ENCODE assay signal across 10 cellular contexts in genomic region chr3:181694805-181695660, GRCh38. TPM values are rescaled to one million over a fixed set of nuclear protein-coding genes. Genes with fewer than 3 reads are reported as not detected.
DNase-seq lines count a peak whose midpoint lies in the region; ATAC-seq, FAIRE-seq and TF ChIP-seq lines count a peak whose summit lies in the region.
"Had no signal": no experiment of that assay in that cellular context is flagged by ENCODE, and none has a peak within 500 bp of the region (broad histone marks: within the 10 kb centered on the region; RNA-seq: fewer than 3 reads in every experiment).

No MANE protein-coding gene starts in this region.

- no peak overlapping the region for H3K27ac Mint-ChIP-seq in mesothelial cell of epicardium

- no peaks in the 10 kb centered on the region for H3K36me3 ChIP-seq in K562 (ENCODE audit: control insufficient read depth, insufficient read depth, low read length)
- H3K36me3 ChIP-seq: SJSA1 had no signal

- no peaks in the 10 kb centered on the region for H3K9me3 ChIP-seq in K562 (replicated peaks; ENCODE audit: control insufficient read depth, insufficient read depth, low read depth, low read length)
- no peaks in the 10 kb centered on the region for H3K9me3 ChIP-seq in iPS-18c (ENCODE audit: control insufficient read depth, insufficient read depth, low read length)
- H3K9me3 ChIP-seq: SJSA1 had no signal

- H3K4me1 ChIP-seq in K562 (replicated peaks in 1 of 2; ENCODE audit: control insufficient read depth in 2 of 2, insufficient read depth in 2 of 2, low read length in 2 of 2): peaks cover 0 to 13% of the 10 kb centered on the region in 2 experiments; a peak in 2 of 5 replicates

- intact Hi-C loops in K562 (cut with micrococcal nuclease): no loop called here

- FAIRE-seq in K562 (lab: Jason Lieb, UNC): no peak
- FAIRE-seq: colon had no signal

- no peaks in the 10 kb centered on the region for H4K20me1 ChIP-seq in K562 (replicated peaks; ENCODE audit: control insufficient read depth, insufficient read depth, low read length)

- peak; percentile 93 for ATAC-seq in K562
- ATAC-seq in HG02885 (IDR thresholded peaks at IDR 0.05; ENCODE audit: poor library complexity, unreplicated experiment): no peak

- CTCF ChIA-PET in K562 (lab: Yijun Ruan, JAX; ENCODE audit: low intra/inter-chr PET ratio): no interaction called here

- TF ChIP-seq CTCF in K562 (IDR thresholded peaks at IDR 0.05 in 2 of 3, conservative IDR thresholded peaks at IDR 0.05 in 1 of 3; ENCODE audit: insufficient read depth in 2 of 3, low read depth in 1 of 3, low read length in 3 of 3) (peak in 1 of 3 experiments; percentile 27; a peak in 1 of 6 replicates), mesothelial cell of epicardium (IDR thresholded peaks at IDR 0.05; ENCODE audit: unreplicated experiment) (no peak)

- DNase-seq in ELF-1 (ENCODE audit: low read depth, low spot score) (peak; percentile 84), K562 (ENCODE audit: extremely low read depth in 1 of 4, low spot score in 3 of 4) (peak in 1 of 4 experiments; percentile 18), retina (peak; percentile 84), NCI-H2029 (lab: John Stamatoyannopoulos, UW) (no peak), 8988T (no peak), mesothelial cell of epicardium (ENCODE audit: low spot score in 2 of 2, unreplicated experiment in 2 of 2) (no peak)

- no peak for TF ChIP-seq RAD21 in K562 (CRISPR knock-in tag; conservative IDR thresholded peaks at IDR 0.05 in 1 of 2, IDR thresholded peaks at IDR 0.05 in 1 of 2)

- H3K27me3 ChIP-seq in K562 (ENCODE audit: control insufficient read depth in 2 of 2, insufficient read depth in 2 of 2, low read length in 2 of 2): peaks cover 0 to 15% of the 10 kb centered on the region in 2 experiments; a peak in 3 of 5 replicates
- H3K27me3 ChIP-seq: SJSA1 had no signal

- peak overlapping the region in 1 of 2 experiments; percentile 26; a peak in 1 of 4 replicates for H3K9ac ChIP-seq in K562 (ENCODE audit: insufficient read depth in 1 of 2, low read depth in 2 of 2, low read length in 2 of 2)

- H3K4me2 ChIP-seq in K562 (ENCODE audit: insufficient read depth, low read length): peak overlapping the region; percentile 41

- no peaks in the 10 kb centered on the region for H3K4me1 Mint-ChIP-seq in mesothelial cell of epicardium

- no peaks in the 10 kb centered on the region for H3K9me3 Mint-ChIP-seq in mesothelial cell of epicardium

- TF ChIP-seq EP300 in K562 (IDR thresholded peaks at IDR 0.05; ENCODE audit: low read length): no peak

- no peak overlapping the region for H3K4me3 ChIP-seq in K562
- peak overlapping the region; percentile 51; the same call in 1 of the 2 replicates for H3K4me3 ChIP-seq in iPS-18c (ENCODE audit: insufficient read depth, low read depth, low read length)
- H3K4me3 ChIP-seq: SJSA1 had no signal

- WGBS in K562 (ENCODE audit: insufficient coverage, low coverage, missing lambda C conversion rate): 3% methylated on average over 44 of the region's 53 CpGs

- in situ Hi-C loops in K562 (cut with MboI): no loop called here

- H3K36me3 Mint-ChIP-seq in mesothelial cell of epicardium: no peaks in the 10 kb centered on the region

- peak overlapping the region; percentile 44 for H2AFZ ChIP-seq in K562 (ENCODE audit: low read depth, low read length)

- no peak overlapping the region for H3K27ac ChIP-seq in K562 (ENCODE audit: extremely low read depth, low read depth, low read length)
- H3K27ac ChIP-seq: SJSA1 had no signal

- H3K27me3 Mint-ChIP-seq in mesothelial cell of epicardium (ENCODE audit: low read depth): peaks cover 55% of the 10 kb centered on the region

- BruUV-seq in K562 (replicated peaks; lab: Mats Ljungman, UMichigan): no TSS peak

- no peaks in the 10 kb centered on the region for H3K9me1 ChIP-seq in K562 (ENCODE audit: control insufficient read depth, insufficient read depth, low read length)

- POLR2A ChIA-PET in K562 (lab: Yijun Ruan, JAX): no interaction called here

- no peaks in the 10 kb centered on the region for H3K79me2 ChIP-seq in K562 (ENCODE audit: control insufficient read depth, insufficient read depth, low read length)

- H3K4me3 Mint-ChIP-seq in mesothelial cell of epicardium: no peak overlapping the region

- TF ChIP-seq POLR2A in K562 (conservative IDR thresholded peaks at IDR 0.05): no peak

TF ChIP-seq in K562, 482 proteins besides CTCF, POLR2A, EP300 and RAD21 (continues in another document):
- TF ChIP-seq ZNF695 (CRISPR knock-in tag; IDR thresholded peaks at IDR 0.05): no peak
- no peak for TF ChIP-seq BDP1 (IDR thresholded peaks at IDR 0.05; ENCODE audit: insufficient read depth, insufficient read length)
- no peak for TF ChIP-seq SMARCA5 (IDR thresholded peaks at IDR 0.05)
- no peak for TF ChIP-seq SIRT6 (IDR thresholded peaks at IDR 0.05; ENCODE audit: low read depth, low read length)
- TF ChIP-seq MAFF (IDR thresholded peaks at IDR 0.05; ENCODE audit: low read length): no peak
- TF ChIP-seq KLF6 (CRISPR knock-in tag; IDR thresholded peaks at IDR 0.05; ENCODE audit: borderline replicate concordance): no peak
- peak; percentile 97 for TF ChIP-seq NFATC3 (IDR thresholded peaks at IDR 0.05)
- no peak for TF ChIP-seq PHTF2 (CRISPR knock-in tag; IDR thresholded peaks at IDR 0.05)
- TF ChIP-seq ZNF77 (CRISPR knock-in tag; IDR thresholded peaks at IDR 0.05): no peak
- TF ChIP-seq EHMT2 (IDR thresholded peaks at IDR 0.05): no peak
- TF ChIP-seq SNIP1 (IDR thresholded peaks at IDR 0.05; ENCODE audit: low read depth): peak; percentile 76; the same call in 1 of the 2 replicates
- no peak for TF ChIP-seq CBFB (CRISPR knock-in tag; IDR thresholded peaks at IDR 0.05)
- no peak for TF ChIP-seq ID3 (CRISPR knock-in tag; IDR thresholded peaks at IDR 0.05)
- no peak for TF ChIP-seq ID3 (tag; IDR thresholded peaks at IDR 0.05)
- 0 out of 2 replicates have a peak, but pooled peaks have one; percentile 40 for TF ChIP-seq ELF1 (tag; IDR thresholded peaks at IDR 0.05)
- no peak for TF ChIP-seq BRF1 (IDR thresholded peaks at IDR 0.05; ENCODE audit: borderline replicate concordance, extremely low read depth, insufficient read length)
- no peak for TF ChIP-seq NUFIP1 (IDR thresholded peaks at IDR 0.05; ENCODE audit: partially characterized antibody)
- no peak for TF ChIP-seq NR0B1 (IDR thresholded peaks at IDR 0.05; ENCODE audit: partially characterized antibody)
- 0 out of 2 replicates have a peak, but pooled peaks have one; percentile 36 for TF ChIP-seq ZBTB7A (IDR thresholded peaks at IDR 0.05; ENCODE audit: borderline replicate concordance, control insufficient read depth, low read depth, low read length)
- no peak for TF ChIP-seq NR2C2 (CRISPR knock-in tag; IDR thresholded peaks at IDR 0.05)
- peak; percentile 19; the same call in 1 of the 2 replicates for TF ChIP-seq NR2C2 (tag; IDR thresholded peaks at IDR 0.05)
- no peak for TF ChIP-seq JUN (IDR thresholded peaks at IDR 0.05; ENCODE audit: borderline replicate concordance, low read depth, low read length)
- no peak for TF ChIP-seq JUN (CRISPR knock-in tag; IDR thresholded peaks at IDR 0.05; ENCODE audit: borderline replicate concordance)
- TF ChIP-seq DPF2 (IDR thresholded peaks at IDR 0.05): no peak
- TF ChIP-seq TBP (optimal IDR thresholded peaks at IDR 0.05; ENCODE audit: low read depth, low read length): no peak
- no peak for TF ChIP-seq MAFG (tag; conservative IDR thresholded peaks at IDR 0.05)
- TF ChIP-seq ZNF197 (CRISPR knock-in tag; IDR thresholded peaks at IDR 0.05; ENCODE audit: low read depth): no peak
- no peak for TF ChIP-seq MCM5 (IDR thresholded peaks at IDR 0.05; ENCODE audit: low read depth)
- no peak for TF ChIP-seq DDX20 (tag; IDR thresholded peaks at IDR 0.05; ENCODE audit: low read depth)
- TF ChIP-seq EP400 (IDR thresholded peaks at IDR 0.05): no peak
- no peak for TF ChIP-seq ZNF232 (CRISPR knock-in tag; IDR thresholded peaks at IDR 0.05)

RNA-seq across cellular contexts. Expression of gene SOX2, which starts 16.7 kb away (rescaled TPM):
- total RNA-seq in K562 (2011; cell fraction: chromatin; rRNA removed; ENCODE audit: low replicate concordance): not detected in 2 replicates
- not detected in 2 replicates for total RNA-seq in K562 (2011; cell fraction: nucleolus; rRNA removed)
- not detected in 2 replicates for total RNA-seq in K562 (2011; cell fraction: nucleoplasm; rRNA removed)
- total RNA-seq in K562 (2014; rRNA removed): not detected in 2 replicates
- total RNA-seq in K562 (2014; rRNA removed; fragmentation: Illumina TruSeq; extraction: Trizol): not detected in 2 replicates
- not detected in 2 replicates for total RNA-seq in K562 (2015; rRNA removed; fragmentation: Illumina TruSeq; extraction: Trizol)
- total RNA-seq in K562 (2021): 0.07 and 0.13 TPM in 2 replicates
- polyA plus RNA-seq in K562 (2011; rRNA removed): not detected in 2 replicates
- polyA plus RNA-seq in K562 (2011; cell fraction: cytosol; rRNA removed): not detected in 2 replicates
- polyA plus RNA-seq in K562 (2011; cell fraction: nucleus; rRNA removed): not detected in 2 replicates
- polyA plus RNA-seq in K562 (2012): not detected in 2 replicates
- polyA plus RNA-seq in K562 (2014; fragmentation: Illumina TruSeq; extraction: Trizol): not detected in 2 replicates
- not detected for polyA plus RNA-seq in K562 (2014; fragmentation: Nextera tagmentation; extraction: Ambion mirVana)
- not detected in 2 replicates for polyA plus RNA-seq in K562 (2014; rRNA removed)
- polyA minus RNA-seq in K562 (2011; rRNA and poly(A)+ RNA removed): not detected in 2 replicates
- polyA minus RNA-seq in K562 (2011; cell fraction: cytosol; rRNA and poly(A)+ RNA removed): not detected in 2 replicates
- polyA minus RNA-seq in K562 (2011; cell fraction: nucleus; rRNA and poly(A)+ RNA removed): not detected in 2 replicates
- total RNA-seq in mesothelial cell of epicardium: 0.09 TPM in 2 of 3 replicates, not detected in the other

Comparison
In these comparisons a context has a peak if more than half of its experiments do, and no peak if none do; other contexts are left out.
1. DNase-seq: peak in ELF-1 (single experiment) and retina (single experiment); none in NCI-H2029 (single experiment), 8988T (single experiment) and mesothelial cell of epicardium (0 of 2).